ENCODE assay signal across 25 cellular contexts in the genomic region with DNA sequence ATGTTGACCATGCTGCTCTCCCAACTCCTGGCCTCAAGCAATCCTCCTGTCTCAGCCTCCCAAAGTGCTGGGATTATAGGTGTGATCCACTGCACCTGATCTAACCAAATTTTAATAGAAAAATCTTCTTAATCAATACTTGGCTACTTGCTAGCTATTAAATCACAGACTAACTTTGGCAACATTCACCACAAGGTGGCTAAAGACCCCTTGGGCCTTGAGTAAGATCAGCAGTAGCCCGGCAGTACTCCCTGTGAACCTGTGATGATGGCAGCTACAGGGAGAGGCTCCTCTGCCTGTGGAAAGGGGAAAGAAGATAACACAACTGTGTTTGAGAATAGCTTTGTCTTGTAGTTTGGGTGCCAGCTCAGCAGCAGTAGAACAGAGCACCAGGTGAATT.
"Had no signal": no experiment of that assay in that cellular context is flagged by ENCODE, and none has a peak within 500 bp of the region (broad histone marks: within the 10 kb centered on the region; RNA-seq: fewer than 3 reads in every experiment).

No MANE protein-coding gene starts in this region.

- H3K27me3 Mint-ChIP-seq: progenitor cell of endocrine pancreas; stimulated activated memory B cell treated with anti-CD40 and anti-IgM and Interleukin-4, amounts not matched to agents 10 μg/mL and 1 μg/mL and 100 μg/mL, for 72 hours had no signal

- H3K27ac Mint-ChIP-seq: naive thymus-derived CD4-positive, alpha-beta T cell; progenitor cell of endocrine pancreas; stimulated activated memory B cell treated with anti-CD40 and anti-IgM and Interleukin-4, amounts not matched to agents 10 μg/mL and 1 μg/mL and 100 μg/mL, for 72 hours had no signal

- ATAC-seq: mucosa of descending colon; naive thymus-derived CD4-positive, alpha-beta T cell; natural killer cell treated with Interleukin-12 subunit alpha and Interleukin-12 subunit beta and Interleukin-15 and Interleukin-18, amount 100 ng/mL, for 72 hours; right lobe of liver; stimulated activated memory B cell treated with anti-CD40 and anti-IgM and Interleukin-4, amounts not matched to agents 10 μg/mL and 1 μg/mL and 100 μg/mL, for 72 hours; stimulated activated naive CD8-positive, alpha-beta T cell treated with anti-CD3 and anti-CD28 coated beads, Interleukin-15, Interleukin-2, amounts not matched to agents 100 U/mL and 50 U/mL, for 24 hours had no signal

- H3K4me1 Mint-ChIP-seq: naive thymus-derived CD4-positive, alpha-beta T cell; stimulated activated memory B cell treated with anti-CD40 and anti-IgM and Interleukin-4, amounts not matched to agents 10 μg/mL and 1 μg/mL and 100 μg/mL, for 72 hours had no signal

- H3K4me1 ChIP-seq: left ventricle myocardium inferior, right atrium auricular region, right lobe of liver, stomach, testis, thyroid gland, transverse colon, upper lobe of left lung, vagina had no signal

- H3K36me3 ChIP-seq: left ventricle myocardium inferior, ovary, right atrium auricular region, right lobe of liver, stomach, thyroid gland, transverse colon, upper lobe of left lung, vagina had no signal

- H3K27me3 ChIP-seq: ovary, right atrium auricular region, right lobe of liver, stomach, testis, thyroid gland, transverse colon, upper lobe of left lung, vagina had no signal

- H3K9me3 ChIP-seq: ovary, right lobe of liver, testis, thyroid gland, transverse colon, vagina had no signal

- H3K27ac ChIP-seq: left ventricle myocardium inferior, ovary, right atrium auricular region, right lobe of liver, stomach, testis, thyroid gland, transverse colon, upper lobe of left lung, vagina had no signal

- DNase-seq: hippocampal formation; islet precursor cell; left ventricle myocardium inferior; midbrain; mucosa of descending colon; naive thymus-derived CD4-positive, alpha-beta T cell; ovary; right lobe of liver; stimulated activated CD4-positive, alpha-beta T cell treated with anti-CD3 and anti-CD28 coated beads, Interleukin-1b, Interleukin-23, amount 100 ng/mL, for 48 hours; stimulated activated CD4-positive, alpha-beta T cell treated with anti-CD3 and anti-CD28 coated beads, Interleukin-2, amount 100 ng/mL, for 48 hours; stimulated activated CD4-positive, alpha-beta T cell treated with anti-CD3 and anti-CD28 coated beads, Interleukin-4, amount 100 ng/mL, for 4 hours; stimulated activated CD8-positive, alpha-beta memory T cell treated with anti-CD3 and anti-CD28 coated beads, Interleukin-4, amount 100 ng/mL, for 48 hours; stimulated activated naive CD8-positive, alpha-beta T cell treated with anti-CD3 and anti-CD28 coated beads, Interleukin-15, Interleukin-2, amounts not matched to agents 100 U/mL and 50 U/mL, for 24 hours; stomach; testis; thyroid gland; transverse colon; upper lobe of left lung had no signal

- H3K4me2 ChIP-seq: smooth muscle cell had no signal

- H3K4me3 ChIP-seq: left ventricle myocardium inferior, lung, mucosa of descending colon, ovary, right atrium auricular region, right lobe of liver, smooth muscle cell, stomach, testis, thyroid gland, transverse colon, upper lobe of left lung, vagina had no signal

- H3K4me3 Mint-ChIP-seq: naive thymus-derived CD4-positive, alpha-beta T cell; natural killer cell treated with Interleukin-12 subunit alpha and Interleukin-12 subunit beta and Interleukin-15 and Interleukin-18, amount 100 ng/mL, for 72 hours; stimulated activated memory B cell treated with anti-CD40 and anti-IgM and Interleukin-4, amounts not matched to agents 10 μg/mL and 1 μg/mL and 100 μg/mL, for 72 hours had no signal
